1 cellular context compared by ENCODE assay signal in the genomic region with DNA sequence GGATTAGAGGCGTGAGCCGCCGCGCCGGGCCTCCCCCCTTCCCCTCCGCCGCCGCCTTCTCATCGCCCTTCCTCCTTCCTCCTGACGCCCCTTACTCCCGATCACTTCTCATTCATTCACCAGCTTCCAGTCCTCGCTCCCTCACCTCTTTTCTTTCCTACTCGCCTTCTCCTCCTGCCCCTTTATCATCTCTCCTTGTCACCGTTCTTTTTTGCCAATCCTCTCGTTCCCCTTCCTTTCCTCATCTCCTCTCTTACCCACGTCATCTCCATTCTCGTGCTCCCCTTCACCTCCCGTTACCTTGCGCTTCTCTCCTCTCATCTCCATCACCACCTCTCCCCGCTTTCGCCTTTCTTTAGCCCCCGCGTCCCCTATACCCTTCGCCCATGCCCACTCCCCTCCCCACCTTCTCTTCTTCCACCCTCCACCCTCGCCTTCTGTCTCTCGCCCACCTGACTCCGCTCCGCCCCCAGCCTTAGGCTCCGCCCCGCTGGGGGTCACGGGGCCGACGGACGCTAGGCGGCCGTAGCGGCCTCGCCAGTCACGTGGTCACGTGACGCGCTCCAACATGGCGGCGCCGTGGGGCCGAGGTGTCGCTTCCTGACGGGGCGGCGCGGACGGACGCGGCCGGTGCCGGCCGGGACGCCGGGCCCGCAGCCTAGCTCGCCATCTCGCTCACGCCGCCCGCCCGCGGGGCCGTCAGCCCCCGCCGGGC.
TF ChIP-seq lines count a peak whose summit lies in the region.

A gene (plus strand): TSS at position 544 of the 715 bp plus-strand sequence. CDS start 179 bp downstream, outside the sequence.

TF ChIP-seq in HepG2, 621 proteins besides CTCF, POLR2A, EP300 and RAD21 (continued from another document and continues in another):
- TF ChIP-seq, protein P1, sequence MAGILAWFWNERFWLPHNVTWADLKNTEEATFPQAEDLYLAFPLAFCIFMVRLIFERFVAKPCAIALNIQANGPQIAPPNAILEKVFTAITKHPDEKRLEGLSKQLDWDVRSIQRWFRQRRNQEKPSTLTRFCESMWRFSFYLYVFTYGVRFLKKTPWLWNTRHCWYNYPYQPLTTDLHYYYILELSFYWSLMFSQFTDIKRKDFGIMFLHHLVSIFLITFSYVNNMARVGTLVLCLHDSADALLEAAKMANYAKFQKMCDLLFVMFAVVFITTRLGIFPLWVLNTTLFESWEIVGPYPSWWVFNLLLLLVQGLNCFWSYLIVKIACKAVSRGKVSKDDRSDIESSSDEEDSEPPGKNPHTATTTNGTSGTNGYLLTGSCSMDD (CRISPR knock-in tag; IDR thresholded peaks at IDR 0.05) = no peak
- peak; percentile 59 for TF ChIP-seq ZNF292 (CRISPR knock-in tag; IDR thresholded peaks at IDR 0.05; ENCODE audit: borderline replicate concordance, low read depth)
- TF ChIP-seq ZBTB1 (CRISPR knock-in tag; IDR thresholded peaks at IDR 0.05; ENCODE audit: borderline replicate concordance) = no peak
- TF ChIP-seq SALL2 (CRISPR knock-in tag; IDR thresholded peaks at IDR 0.05) = peak; percentile 72; the same call in 1 of the 2 replicates
- TF ChIP-seq ZNF746 (CRISPR knock-in tag; IDR thresholded peaks at IDR 0.05) = no peak; the same call in 1 of the 2 replicates
- peak; percentile 87 for TF ChIP-seq DMAP1 (CRISPR knock-in tag; IDR thresholded peaks at IDR 0.05)
- no peak for TF ChIP-seq ZNF543 (CRISPR knock-in tag; IDR thresholded peaks at IDR 0.05)
- no peak; the same call in 1 of the 2 replicates for TF ChIP-seq ZNF329 (CRISPR knock-in tag; IDR thresholded peaks at IDR 0.05; ENCODE audit: low read depth)
- TF ChIP-seq KLF11 (CRISPR knock-in tag; IDR thresholded peaks at IDR 0.05) = peak; percentile 81
- peak; percentile 33 for TF ChIP-seq FOXK1 (CRISPR knock-in tag; IDR thresholded peaks at IDR 0.05; ENCODE audit: borderline replicate concordance, low read depth)
- peak; percentile 4; the same call in 1 of the 2 replicates for TF ChIP-seq KMT2A (CRISPR knock-in tag; IDR thresholded peaks at IDR 0.05)
- TF ChIP-seq HMG20A (CRISPR knock-in tag; IDR thresholded peaks at IDR 0.05; ENCODE audit: borderline replicate concordance) = peak; percentile 45; the same call in 1 of the 2 replicates
- TF ChIP-seq, protein P2, sequence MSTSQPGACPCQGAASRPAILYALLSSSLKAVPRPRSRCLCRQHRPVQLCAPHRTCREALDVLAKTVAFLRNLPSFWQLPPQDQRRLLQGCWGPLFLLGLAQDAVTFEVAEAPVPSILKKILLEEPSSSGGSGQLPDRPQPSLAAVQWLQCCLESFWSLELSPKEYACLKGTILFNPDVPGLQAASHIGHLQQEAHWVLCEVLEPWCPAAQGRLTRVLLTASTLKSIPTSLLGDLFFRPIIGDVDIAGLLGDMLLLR (CRISPR knock-in tag; IDR thresholded peaks at IDR 0.05) = peak; percentile 62; the same call in 1 of the 2 replicates
- peak; percentile 88 for TF ChIP-seq SALL1 (CRISPR knock-in tag; IDR thresholded peaks at IDR 0.05)
- no peak for TF ChIP-seq STAG1 (CRISPR knock-in tag; IDR thresholded peaks at IDR 0.05)
- no peak for TF ChIP-seq ZNF781 (CRISPR knock-in tag; IDR thresholded peaks at IDR 0.05; ENCODE audit: borderline replicate concordance, not compliant biosample characterization)
- TF ChIP-seq POLR2AphosphoS2 (IDR thresholded peaks at IDR 0.05; ENCODE audit: low read depth, low read length) = no peak
- TF ChIP-seq MYNN (CRISPR knock-in tag; IDR thresholded peaks at IDR 0.05; ENCODE audit: low read depth) = peak; percentile 79; the same call in 1 of the 2 replicates
- no peak; the same call in none of the 2 replicates for TF ChIP-seq PLRG1 (conservative IDR thresholded peaks at IDR 0.05)
- TF ChIP-seq, protein P3, sequence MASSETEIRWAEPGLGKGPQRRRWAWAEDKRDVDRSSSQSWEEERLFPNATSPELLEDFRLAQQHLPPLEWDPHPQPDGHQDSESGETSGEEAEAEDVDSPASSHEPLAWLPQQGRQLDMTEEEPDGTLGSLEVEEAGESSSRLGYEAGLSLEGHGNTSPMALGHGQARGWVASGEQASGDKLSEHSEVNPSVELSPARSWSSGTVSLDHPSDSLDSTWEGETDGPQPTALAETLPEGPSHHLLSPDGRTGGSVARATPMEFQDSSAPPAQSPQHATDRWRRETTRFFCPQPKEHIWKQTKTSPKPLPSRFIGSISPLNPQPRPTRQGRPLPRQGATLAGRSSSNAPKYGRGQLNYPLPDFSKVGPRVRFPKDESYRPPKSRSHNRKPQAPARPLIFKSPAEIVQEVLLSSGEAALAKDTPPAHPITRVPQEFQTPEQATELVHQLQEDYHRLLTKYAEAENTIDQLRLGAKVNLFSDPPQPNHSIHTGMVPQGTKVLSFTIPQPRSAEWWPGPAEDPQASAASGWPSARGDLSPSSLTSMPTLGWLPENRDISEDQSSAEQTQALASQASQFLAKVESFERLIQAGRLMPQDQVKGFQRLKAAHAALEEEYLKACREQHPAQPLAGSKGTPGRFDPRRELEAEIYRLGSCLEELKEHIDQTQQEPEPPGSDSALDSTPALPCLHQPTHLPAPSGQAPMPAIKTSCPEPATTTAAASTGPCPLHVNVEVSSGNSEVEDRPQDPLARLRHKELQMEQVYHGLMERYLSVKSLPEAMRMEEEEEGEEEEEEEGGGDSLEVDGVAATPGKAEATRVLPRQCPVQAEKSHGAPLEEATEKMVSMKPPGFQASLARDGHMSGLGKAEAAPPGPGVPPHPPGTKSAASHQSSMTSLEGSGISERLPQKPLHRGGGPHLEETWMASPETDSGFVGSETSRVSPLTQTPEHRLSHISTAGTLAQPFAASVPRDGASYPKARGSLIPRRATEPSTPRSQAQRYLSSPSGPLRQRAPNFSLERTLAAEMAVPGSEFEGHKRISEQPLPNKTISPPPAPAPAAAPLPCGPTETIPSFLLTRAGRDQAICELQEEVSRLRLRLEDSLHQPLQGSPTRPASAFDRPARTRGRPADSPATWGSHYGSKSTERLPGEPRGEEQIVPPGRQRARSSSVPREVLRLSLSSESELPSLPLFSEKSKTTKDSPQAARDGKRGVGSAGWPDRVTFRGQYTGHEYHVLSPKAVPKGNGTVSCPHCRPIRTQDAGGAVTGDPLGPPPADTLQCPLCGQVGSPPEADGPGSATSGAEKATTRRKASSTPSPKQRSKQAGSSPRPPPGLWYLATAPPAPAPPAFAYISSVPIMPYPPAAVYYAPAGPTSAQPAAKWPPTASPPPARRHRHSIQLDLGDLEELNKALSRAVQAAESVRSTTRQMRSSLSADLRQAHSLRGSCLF (CRISPR knock-in tag; IDR thresholded peaks at IDR 0.05; ENCODE audit: borderline replicate concordance) = no peak
- peak; percentile 71; the same call in 1 of the 2 replicates for TF ChIP-seq ZNF747 (CRISPR knock-in tag; IDR thresholded peaks at IDR 0.05; ENCODE audit: borderline replicate concordance)
- TF ChIP-seq, protein P4, sequence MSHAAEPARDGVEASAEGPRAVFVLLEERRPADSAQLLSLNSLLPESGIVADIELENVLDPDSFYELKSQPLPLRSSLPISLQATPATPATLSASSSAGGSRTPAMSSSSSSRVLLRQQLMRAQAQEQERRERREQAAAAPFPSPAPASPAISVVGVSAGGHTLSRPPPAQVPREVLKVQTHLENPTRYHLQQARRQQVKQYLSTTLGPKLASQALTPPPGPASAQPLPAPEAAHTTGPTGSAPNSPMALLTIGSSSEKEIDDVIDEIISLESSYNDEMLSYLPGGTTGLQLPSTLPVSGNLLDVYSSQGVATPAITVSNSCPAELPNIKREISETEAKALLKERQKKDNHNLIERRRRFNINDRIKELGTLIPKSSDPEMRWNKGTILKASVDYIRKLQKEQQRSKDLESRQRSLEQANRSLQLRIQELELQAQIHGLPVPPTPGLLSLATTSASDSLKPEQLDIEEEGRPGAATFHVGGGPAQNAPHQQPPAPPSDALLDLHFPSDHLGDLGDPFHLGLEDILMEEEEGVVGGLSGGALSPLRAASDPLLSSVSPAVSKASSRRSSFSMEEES (CRISPR knock-in tag; IDR thresholded peaks at IDR 0.05) = peak; percentile 98
- no peak; the same call in 1 of the 2 replicates for TF ChIP-seq ZNF839 (CRISPR knock-in tag; IDR thresholded peaks at IDR 0.05; ENCODE audit: borderline replicate concordance)
- peak; percentile 45; the same call in 1 of the 2 replicates for TF ChIP-seq NCOR1 (IDR thresholded peaks at IDR 0.05; ENCODE audit: borderline replicate concordance, low read length)
- TF ChIP-seq ZC3H13 (CRISPR knock-in tag; IDR thresholded peaks at IDR 0.05) = peak; percentile 90
- peak; percentile 94 for TF ChIP-seq ZNF430 (CRISPR knock-in tag; IDR thresholded peaks at IDR 0.05)
- TF ChIP-seq ZFP36 (IDR thresholded peaks at IDR 0.05; ENCODE audit: borderline replicate concordance, low read depth, low read length, partially characterized antibody) = no peak
- TF ChIP-seq ZNF709 (CRISPR knock-in tag; IDR thresholded peaks at IDR 0.05) = peak; percentile 72; the same call in 1 of the 2 replicates
- peak; percentile 74 for TF ChIP-seq RARA (CRISPR knock-in tag; IDR thresholded peaks at IDR 0.05)
- TF ChIP-seq ZSCAN31 (CRISPR knock-in tag; IDR thresholded peaks at IDR 0.05; ENCODE audit: low read depth) = peak; percentile 95
- no peak for TF ChIP-seq ZNF678 (CRISPR knock-in tag; IDR thresholded peaks at IDR 0.05)
- peak; percentile 9; the same call in 1 of the 2 replicates for TF ChIP-seq ETV6 (CRISPR knock-in tag; conservative IDR thresholded peaks at IDR 0.05)
- no peak; the same call in 1 of the 2 replicates for TF ChIP-seq ZSCAN9 (CRISPR knock-in tag; IDR thresholded peaks at IDR 0.05; ENCODE audit: borderline replicate concordance)
- TF ChIP-seq PCBP2 (optimal IDR thresholded peaks at IDR 0.05; ENCODE audit: low read depth, low read length, poor library complexity, severe bottlenecking) = peak; percentile 97
- TF ChIP-seq RXRB (CRISPR knock-in tag; IDR thresholded peaks at IDR 0.05; ENCODE audit: borderline replicate concordance) = peak; percentile 67
- TF ChIP-seq, protein P5, sequence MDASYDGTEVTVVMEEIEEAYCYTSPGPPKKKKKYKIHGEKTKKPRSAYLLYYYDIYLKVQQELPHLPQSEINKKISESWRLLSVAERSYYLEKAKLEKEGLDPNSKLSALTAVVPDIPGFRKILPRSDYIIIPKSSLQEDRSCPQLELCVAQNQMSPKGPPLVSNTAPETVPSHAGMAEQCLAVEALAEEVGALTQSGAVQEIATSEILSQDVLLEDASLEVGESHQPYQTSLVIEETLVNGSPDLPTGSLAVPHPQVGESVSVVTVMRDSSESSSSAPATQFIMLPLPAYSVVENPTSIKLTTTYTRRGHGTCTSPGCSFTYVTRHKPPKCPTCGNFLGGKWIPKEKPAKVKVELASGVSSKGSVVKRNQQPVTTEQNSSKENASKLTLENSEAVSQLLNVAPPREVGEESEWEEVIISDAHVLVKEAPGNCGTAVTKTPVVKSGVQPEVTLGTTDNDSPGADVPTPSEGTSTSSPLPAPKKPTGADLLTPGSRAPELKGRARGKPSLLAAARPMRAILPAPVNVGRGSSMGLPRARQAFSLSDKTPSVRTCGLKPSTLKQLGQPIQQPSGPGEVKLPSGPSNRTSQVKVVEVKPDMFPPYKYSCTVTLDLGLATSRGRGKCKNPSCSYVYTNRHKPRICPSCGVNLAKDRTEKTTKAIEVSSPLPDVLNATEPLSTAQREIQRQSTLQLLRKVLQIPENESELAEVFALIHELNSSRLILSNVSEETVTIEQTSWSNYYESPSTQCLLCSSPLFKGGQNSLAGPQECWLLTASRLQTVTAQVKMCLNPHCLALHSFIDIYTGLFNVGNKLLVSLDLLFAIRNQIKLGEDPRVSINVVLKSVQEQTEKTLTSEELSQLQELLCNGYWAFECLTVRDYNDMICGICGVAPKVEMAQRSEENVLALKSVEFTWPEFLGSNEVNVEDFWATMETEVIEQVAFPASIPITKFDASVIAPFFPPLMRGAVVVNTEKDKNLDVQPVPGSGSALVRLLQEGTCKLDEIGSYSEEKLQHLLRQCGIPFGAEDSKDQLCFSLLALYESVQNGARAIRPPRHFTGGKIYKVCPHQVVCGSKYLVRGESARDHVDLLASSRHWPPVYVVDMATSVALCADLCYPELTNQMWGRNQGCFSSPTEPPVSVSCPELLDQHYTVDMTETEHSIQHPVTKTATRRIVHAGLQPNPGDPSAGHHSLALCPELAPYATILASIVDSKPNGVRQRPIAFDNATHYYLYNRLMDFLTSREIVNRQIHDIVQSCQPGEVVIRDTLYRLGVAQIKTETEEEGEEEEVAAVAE (CRISPR knock-in tag; IDR thresholded peaks at IDR 0.05; ENCODE audit: borderline replicate concordance) = peak; percentile 77
- no peak for TF ChIP-seq TCF7 (IDR thresholded peaks at IDR 0.05; ENCODE audit: low read depth)
- TF ChIP-seq ARHGAP35 (CRISPR knock-in tag; IDR thresholded peaks at IDR 0.05; ENCODE audit: borderline replicate concordance) = no peak; the same call in 1 of the 2 replicates
- no peak for TF ChIP-seq CC2D1A (CRISPR knock-in tag; IDR thresholded peaks at IDR 0.05)
- no peak for TF ChIP-seq FIP1L1 (IDR thresholded peaks at IDR 0.05; ENCODE audit: borderline replicate concordance, insufficient read depth, low read depth, low read length)
- TF ChIP-seq SSRP1 (CRISPR knock-in tag; IDR thresholded peaks at IDR 0.05) = no peak
- 0 out of 2 replicates have a peak, but pooled peaks have one; percentile 53 for TF ChIP-seq ZBTB20 (CRISPR knock-in tag; IDR thresholded peaks at IDR 0.05; ENCODE audit: borderline replicate concordance, low read depth)
- TF ChIP-seq CBFB (CRISPR knock-in tag; IDR thresholded peaks at IDR 0.05) = peak; percentile 58; the same call in 1 of the 2 replicates
- peak; percentile 70 for TF ChIP-seq PHF21A (CRISPR knock-in tag; IDR thresholded peaks at IDR 0.05)
- TF ChIP-seq NFIC (IDR thresholded peaks at IDR 0.05; ENCODE audit: low read length) = no peak
- TF ChIP-seq, protein P6, sequence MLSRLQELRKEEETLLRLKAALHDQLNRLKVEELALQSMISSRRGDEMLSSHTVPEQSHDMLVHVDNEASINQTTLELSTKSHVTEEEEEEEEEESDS (CRISPR knock-in tag; IDR thresholded peaks at IDR 0.05; ENCODE audit: borderline replicate concordance) = no peak
- TF ChIP-seq, protein P7, sequence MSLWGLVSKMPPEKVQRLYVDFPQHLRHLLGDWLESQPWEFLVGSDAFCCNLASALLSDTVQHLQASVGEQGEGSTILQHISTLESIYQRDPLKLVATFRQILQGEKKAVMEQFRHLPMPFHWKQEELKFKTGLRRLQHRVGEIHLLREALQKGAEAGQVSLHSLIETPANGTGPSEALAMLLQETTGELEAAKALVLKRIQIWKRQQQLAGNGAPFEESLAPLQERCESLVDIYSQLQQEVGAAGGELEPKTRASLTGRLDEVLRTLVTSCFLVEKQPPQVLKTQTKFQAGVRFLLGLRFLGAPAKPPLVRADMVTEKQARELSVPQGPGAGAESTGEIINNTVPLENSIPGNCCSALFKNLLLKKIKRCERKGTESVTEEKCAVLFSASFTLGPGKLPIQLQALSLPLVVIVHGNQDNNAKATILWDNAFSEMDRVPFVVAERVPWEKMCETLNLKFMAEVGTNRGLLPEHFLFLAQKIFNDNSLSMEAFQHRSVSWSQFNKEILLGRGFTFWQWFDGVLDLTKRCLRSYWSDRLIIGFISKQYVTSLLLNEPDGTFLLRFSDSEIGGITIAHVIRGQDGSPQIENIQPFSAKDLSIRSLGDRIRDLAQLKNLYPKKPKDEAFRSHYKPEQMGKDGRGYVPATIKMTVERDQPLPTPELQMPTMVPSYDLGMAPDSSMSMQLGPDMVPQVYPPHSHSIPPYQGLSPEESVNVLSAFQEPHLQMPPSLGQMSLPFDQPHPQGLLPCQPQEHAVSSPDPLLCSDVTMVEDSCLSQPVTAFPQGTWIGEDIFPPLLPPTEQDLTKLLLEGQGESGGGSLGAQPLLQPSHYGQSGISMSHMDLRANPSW (CRISPR knock-in tag; IDR thresholded peaks at IDR 0.05; ENCODE audit: borderline replicate concordance) = no peak
- TF ChIP-seq, protein P8, sequence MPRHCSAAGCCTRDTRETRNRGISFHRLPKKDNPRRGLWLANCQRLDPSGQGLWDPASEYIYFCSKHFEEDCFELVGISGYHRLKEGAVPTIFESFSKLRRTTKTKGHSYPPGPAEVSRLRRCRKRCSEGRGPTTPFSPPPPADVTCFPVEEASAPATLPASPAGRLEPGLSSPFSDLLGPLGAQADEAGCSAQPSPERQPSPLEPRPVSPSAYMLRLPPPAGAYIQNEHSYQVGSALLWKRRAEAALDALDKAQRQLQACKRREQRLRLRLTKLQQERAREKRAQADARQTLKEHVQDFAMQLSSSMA (CRISPR knock-in tag; IDR thresholded peaks at IDR 0.05) = no peak
